1 cellular context compared by ENCODE assay signal in the genomic region with DNA sequence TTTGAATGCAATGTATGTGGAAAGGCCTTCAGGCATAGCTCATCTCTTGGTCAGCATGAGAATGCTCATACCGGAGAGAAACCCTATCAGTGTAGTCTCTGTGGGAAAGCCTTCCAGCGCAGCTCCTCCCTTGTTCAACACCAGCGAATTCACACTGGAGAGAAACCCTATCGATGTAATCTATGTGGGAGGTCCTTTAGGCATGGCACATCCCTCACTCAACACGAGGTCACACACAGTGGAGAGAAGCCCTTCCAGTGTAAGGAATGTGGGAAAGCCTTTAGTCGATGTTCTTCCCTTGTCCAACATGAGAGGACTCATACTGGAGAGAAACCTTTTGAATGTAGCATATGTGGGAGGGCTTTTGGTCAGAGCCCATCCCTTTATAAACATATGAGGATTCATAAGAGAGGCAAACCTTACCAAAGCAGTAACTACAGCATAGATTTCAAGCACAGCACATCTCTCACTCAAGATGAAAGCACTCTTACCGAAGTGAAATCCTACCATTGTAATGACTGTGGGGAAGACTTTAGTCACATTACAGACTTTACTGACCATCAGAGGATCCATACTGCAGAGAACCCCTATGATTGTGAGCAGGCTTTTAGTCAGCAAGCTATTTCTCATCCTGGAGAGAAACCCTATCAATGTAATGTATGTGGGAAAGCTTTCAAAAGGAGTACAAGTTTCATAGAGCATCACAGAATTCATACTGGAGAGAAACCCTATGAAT.
TF ChIP-seq lines count a peak whose summit lies in the region.

No MANE protein-coding gene starts in this region.

TF ChIP-seq in A549, 52 proteins besides CTCF, POLR2A, EP300 and RAD21:
- TF ChIP-seq KDM5A (IDR thresholded peaks at IDR 0.05) (no peak), GATA3 (IDR thresholded peaks at IDR 0.05; ENCODE audit: borderline replicate concordance) (peak; percentile 16; the same call in 1 of the 2 replicates)
TF ChIP-seq in A549: peak in this region for 1.
